In genomic region chr6:3176562-3177355, GRCh38 we compare ENCODE assay signal across 8 cellular contexts. TPM values are rescaled to one million over a fixed set of nuclear protein-coding genes. Genes with fewer than 3 reads are reported as not detected.
DNase-seq lines count a peak whose midpoint lies in the region; ATAC-seq and TF ChIP-seq lines count a peak whose summit lies in the region.

No MANE protein-coding gene starts in this region.

- intact Hi-C loops in heart left ventricle (cut with DNase I): no loop called here
- intact Hi-C loops in uterus (cut with DNase I; ENCODE audit: low total_unique reads): no loop called here

- no peaks in the 10 kb centered on the region for H3K36me3 ChIP-seq in heart left ventricle
- H3K36me3 ChIP-seq in uterus: no peaks in the 10 kb centered on the region

- H3K27me3 ChIP-seq in heart left ventricle (no peaks in the 10 kb centered on the region), uterus (no peaks in the 10 kb centered on the region)

- TF ChIP-seq CTCF in AG10803 (conservative IDR thresholded peaks at IDR 0.05; ENCODE audit: low read length) (no peak), heart left ventricle (IDR thresholded peaks at IDR 0.05) (no peak), uterus (IDR thresholded peaks at IDR 0.05) (no peak)

- 78 to 90% (median 87%) methylated on average over 18 to 22 of the region's 22 CpGs for WGBS in heart left ventricle, 4 donors

- H3K27ac ChIP-seq in heart left ventricle: no peak overlapping the region
- H3K27ac ChIP-seq in uterus: no peak overlapping the region

- TF ChIP-seq POLR2A in heart left ventricle (IDR thresholded peaks at IDR 0.05): no peak
- TF ChIP-seq POLR2A in uterus (IDR thresholded peaks at IDR 0.05): no peak

- in situ Hi-C loops in KBM-7 (cut with MboI; ENCODE audit: low pct_unique_long_range_greater_than_20kb, low sequenced_read_pairs): no loop called here

- DNase-seq in AG10803 (ENCODE audit: low read depth): peak; percentile 78
- peak; percentile 45 for DNase-seq in KBM-7
- peak; percentile 34 to 53 for DNase-seq in activated CD4-positive, alpha-beta T cell treated with anti-CD3 and anti-CD28 coated beads, Interleukin-2, amount 50 U/mL, for 48 hours
- peak in 1 of 5 donors; percentile 74 for DNase-seq in heart left ventricle
- peak; percentile 38 to 42 for DNase-seq in uterus
- no peak for DNase-seq in GM19238 (ENCODE audit: insufficient read length, low spot score)
- DNase-seq in NCI-H446 treated with DMSO at 0.1 percent for 48 hours (lab: John Stamatoyannopoulos, UW): no peak

- ATAC-seq in heart left ventricle (peak in 3 of 4 donors; percentile 77 to 90 (median 88)), GM21723 (IDR thresholded peaks at IDR 0.05; ENCODE audit: unreplicated experiment) (no peak)

- H3K9me3 ChIP-seq in heart left ventricle (no peaks in the 10 kb centered on the region), uterus (no peaks in the 10 kb centered on the region)

- H3K4me3 ChIP-seq in AG10803 (ENCODE audit: low read length) (no peak overlapping the region), heart left ventricle (no peak overlapping the region), uterus (no peak overlapping the region)

- H3K4me1 ChIP-seq in heart left ventricle (no peaks in the 10 kb centered on the region), uterus (no peaks in the 10 kb centered on the region)

RNA-seq across cellular contexts. Expression of gene TUBB2A, which starts 19.4 kb away (rescaled TPM):
- total RNA-seq in heart left ventricle (10 to 100 TPM; 12.7 to 61.7 (median 26.0) TPM), uterus (100 to 1,000 TPM in 1 of 4 donors, 10 to 100 TPM in 3; 21.5 to 100 (median 59.0) TPM)
- polyA plus RNA-seq in heart left ventricle: 10 to 100 TPM; 14.3 to 58.1 TPM

RNA-seq across cellular contexts. Expression of gene TUBB2B, which starts 50.7 kb away (rescaled TPM):
- total RNA-seq in heart left ventricle: 1 to 10 TPM in 8 of 9 donors, under 1 TPM in 1; 0.90 to 3.4 (median 1.5) TPM
- 1 to 10 TPM; 1.1 to 2.8 TPM for polyA plus RNA-seq in heart left ventricle
- 10 to 100 TPM in 1 of 4 donors, 1 to 10 TPM in 1, under 1 TPM in 1, not detected in 1; 0.26 to 80.7 (median 4.3) TPM for total RNA-seq in uterus

RNA-seq across cellular contexts. Expression of gene BPHL, which starts 58.2 kb away (rescaled TPM):
- total RNA-seq in heart left ventricle: 10 to 100 TPM; 11.5 to 38.2 (median 17.2) TPM
- polyA plus RNA-seq in heart left ventricle: 10 to 100 TPM in 1 of 2 donors, 1 to 10 TPM in 1; 4.8 to 13.3 TPM
- 10 to 100 TPM in 3 of 4 donors, 1 to 10 TPM in 1; 4.1 to 30.9 (median 22.0) TPM for total RNA-seq in uterus

Comparison
In these comparisons a context has a peak if more than half of its experiments do, and no peak if none do; other contexts are left out.
1. DNase-seq: peak in AG10803 (single experiment), KBM-7 (single experiment), activated CD4-positive, alpha-beta T cell treated with anti-CD3 and anti-CD28 coated beads, Interleukin-2, amount 50 U/mL, for 48 hours (2 of 2) and uterus (2 of 2); none in GM19238 (single experiment) and NCI-H446 treated with DMSO at 0.1 percent for 48 hours (single experiment).